Comparison of ENCODE assay signal across 8 cellular contexts in the genomic region with DNA sequence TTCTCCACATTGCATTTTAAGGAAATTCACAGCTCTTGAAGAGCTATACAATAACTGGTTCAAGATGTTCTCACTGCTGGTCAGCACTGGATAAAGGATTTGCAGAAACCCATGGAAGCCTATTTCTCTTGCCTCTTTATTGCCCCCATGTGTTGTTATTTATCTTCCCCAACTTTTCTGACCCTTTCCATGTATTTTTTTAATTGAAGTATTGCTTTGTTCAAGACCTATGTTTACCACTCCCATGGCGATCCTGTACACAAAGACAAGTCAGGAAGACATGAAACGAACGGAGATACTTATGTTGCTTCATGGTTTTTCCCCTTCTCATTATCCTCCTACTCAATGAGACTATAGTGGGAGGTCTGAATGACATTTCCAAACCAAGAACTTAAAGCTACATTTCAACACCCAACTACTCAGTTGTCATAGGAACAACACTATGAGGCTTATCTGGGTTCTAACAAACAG.
A peak's percentile ranks its signal among the peaks of the same experiment; 100 is the strongest.
DNase-seq lines count a peak whose midpoint lies in the region; ATAC-seq and TF ChIP-seq lines count a peak whose summit lies in the region.

No MANE protein-coding gene starts in this region.

- peak overlapping the region; percentile 97 for H3K27ac Mint-ChIP-seq in activated naive CD8-positive, alpha-beta T cell

- H3K4me1 Mint-ChIP-seq in activated naive CD8-positive, alpha-beta T cell (ENCODE audit: low read depth): peaks cover 54% of the 10 kb centered on the region

- no peak overlapping the region for H2AFZ ChIP-seq in ACC112 (ENCODE audit: low read length, unreplicated experiment)

- H3K27me3 ChIP-seq in ACC112 (ENCODE audit: insufficient read depth, low read length): no peaks in the 10 kb centered on the region
- H3K27me3 ChIP-seq in left lung: no peaks in the 10 kb centered on the region
- H3K27me3 ChIP-seq in HAP-1 (ENCODE audit: low read depth): no peaks in the 10 kb centered on the region

- peaks cover 20% of the 10 kb centered on the region for H3K36me3 Mint-ChIP-seq in activated naive CD8-positive, alpha-beta T cell

- POLR2A ChIA-PET in HEK293 (lab: Yijun Ruan, JAX): no interaction called here

- no peaks in the 10 kb centered on the region for H3K27me3 Mint-ChIP-seq in activated naive CD8-positive, alpha-beta T cell

- ATAC-seq in left lung (peak; percentile 4), HG02973 (IDR thresholded peaks at IDR 0.05; ENCODE audit: unreplicated experiment) (no peak)

- H3K4me3 Mint-ChIP-seq in activated naive CD8-positive, alpha-beta T cell: peak overlapping the region; percentile 99

- CTCF ChIA-PET in HEK293 (lab: Yijun Ruan, JAX): no interaction called here

- H3K27ac ChIP-seq in ACC112 (ENCODE audit: low read depth, low read length) (peak overlapping the region; percentile 93), HEK293 (ENCODE audit: extremely low read depth, low read depth, low read length) (no peak overlapping the region), left lung (peak overlapping the region; percentile 84 to 90)

- DNase-seq in left lung: no peak
- DNase-seq in HAP-1 (ENCODE audit: low spot score in 2 of 2): no peak
- DNase-seq in NAMALWA (ENCODE audit: low spot score): no peak
- DNase-seq in NCI-H2171 (lab: John Stamatoyannopoulos, UW): no peak

- no peaks in the 10 kb centered on the region for H3K9me3 ChIP-seq in HEK293 (ENCODE audit: control insufficient read depth, insufficient read depth, low read depth, low read length)
- H3K9me3 ChIP-seq in left lung: no peaks in the 10 kb centered on the region
- no peaks in the 10 kb centered on the region for H3K9me3 ChIP-seq in HAP-1

- in situ Hi-C loops in HAP-1 (cut with MboI; ENCODE audit: low sequenced_read_pairs): no loop called here

- H3K36me3 ChIP-seq in ACC112 (ENCODE audit: insufficient read depth, low read length) (peaks cover 46% of the 10 kb centered on the region), HEK293 (ENCODE audit: control insufficient read depth in 2 of 2, insufficient read depth in 1 of 2, low read length in 2 of 2) (peaks cover 0 to 38% of the 10 kb centered on the region in 2 experiments; a peak in 1 of 3 replicates), left lung (no peaks in the 10 kb centered on the region), HAP-1 (replicated peaks) (peaks cover 5% of the 10 kb centered on the region)

- no peak for TF ChIP-seq CTCF in HEK293 (tag by site-specific recombination; IDR thresholded peaks at IDR 0.05)
- no peak for TF ChIP-seq CTCF in left lung (IDR thresholded peaks at IDR 0.05)

- H3K4me1 ChIP-seq in ACC112 (ENCODE audit: control insufficient read depth, insufficient read depth, low read length, unreplicated experiment): peaks cover 30% of the 10 kb centered on the region
- H3K4me1 ChIP-seq in HEK293 (ENCODE audit: control insufficient read depth, insufficient read depth, low read length): no peaks in the 10 kb centered on the region; the same call in 1 of the 2 replicates
- peaks cover 0 to 51% of the 10 kb centered on the region in 2 donors for H3K4me1 ChIP-seq in left lung
- peaks cover 32% of the 10 kb centered on the region for H3K4me1 ChIP-seq in HAP-1

- intact Hi-C loops in left lung (cut with DNase I): no loop called here

- peaks cover 88% of the 10 kb centered on the region for H3K79me2 ChIP-seq in ACC112 (ENCODE audit: control insufficient read depth, insufficient read depth, low read length, unreplicated experiment)

- H3K4me3 ChIP-seq in ACC112 (ENCODE audit: low read depth, low read length) (peak overlapping the region; percentile 99), HEK293 (ENCODE audit: low read depth, low read length) (no peak overlapping the region), left lung (peak overlapping the region in 1 of 2 donors; percentile 49), HAP-1 (no peak overlapping the region)

- H3K9me3 Mint-ChIP-seq in activated naive CD8-positive, alpha-beta T cell (ENCODE audit: low read depth): no peaks in the 10 kb centered on the region

TF ChIP-seq in HEK293, 187 proteins besides CTCF, POLR2A, EP300 and RAD21:
- TF ChIP-seq EGR2 (tag by site-specific recombination; IDR thresholded peaks at IDR 0.05; ENCODE audit: low read depth): peak; percentile 25; the same call in 1 of the 2 replicates
- no peak for TF ChIP-seq GLIS1 (tag by site-specific recombination; IDR thresholded peaks at IDR 0.05)
- 0 out of 2 replicates have a peak, but pooled peaks have one; percentile 21 for TF ChIP-seq ZFHX2 (tag by site-specific recombination; conservative IDR thresholded peaks at IDR 0.05)
